In the genomic region with DNA sequence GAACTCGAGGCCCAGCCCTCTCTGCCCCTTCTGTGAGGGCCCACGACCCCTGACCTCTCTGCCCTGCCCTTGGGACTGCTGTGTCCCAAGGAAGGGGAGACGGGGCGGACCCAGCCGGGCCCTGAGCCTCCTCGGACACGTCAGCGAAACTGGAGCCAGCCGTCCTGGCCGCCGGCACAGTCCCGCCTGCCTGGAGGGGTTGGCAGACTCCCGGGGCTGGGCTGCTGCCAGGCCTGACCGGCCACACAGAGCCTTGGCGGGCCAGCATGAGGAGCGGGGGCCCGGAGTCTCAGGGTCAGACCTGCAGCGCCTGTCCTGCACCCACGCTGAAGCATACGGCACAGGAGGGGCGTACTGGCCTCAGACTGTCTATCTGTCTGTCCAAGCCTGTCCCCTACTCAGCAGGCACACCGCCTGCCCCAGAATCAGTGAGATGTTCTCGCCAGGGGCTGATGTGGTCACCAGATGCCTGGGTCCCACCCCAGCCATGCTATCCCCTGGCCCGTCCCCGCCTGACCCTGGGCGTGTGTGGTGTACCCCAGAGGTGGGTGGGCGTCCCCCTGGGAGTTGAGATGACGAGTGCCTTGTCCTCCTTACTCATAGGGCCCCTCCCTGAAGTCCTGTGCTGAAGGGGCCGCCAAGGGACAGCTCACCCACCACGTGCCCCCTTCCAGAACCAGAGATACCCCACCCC, we compare ENCODE assay signal across 10 cellular contexts. TPM values are rescaled to one million over a fixed set of nuclear protein-coding genes. Genes with fewer than 3 reads are reported as not detected.
DNase-seq lines count a peak whose midpoint lies in the region; ATAC-seq, FAIRE-seq and TF ChIP-seq lines count a peak whose summit lies in the region.
"Had no signal": no experiment of that assay in that cellular context is flagged by ENCODE, and none has a peak within 500 bp of the region (broad histone marks: within the 10 kb centered on the region; RNA-seq: fewer than 3 reads in every experiment).

No MANE protein-coding gene starts in this region.

- H3K4me1 ChIP-seq in Karpas-422 (ENCODE audit: low read length), result peaks cover 23% of the 10 kb centered on the region

- H2AFZ ChIP-seq in Karpas-422 (ENCODE audit: low read length), result no peak overlapping the region

- H3K4me3 ChIP-seq in skin epidermis, result peak overlapping the region in 1 of 7 experiments; percentile 5
- no peak overlapping the region for H3K4me3 ChIP-seq in Karpas-422 (ENCODE audit: low read length)

- intact Hi-C loops in left colon (cut with DNase I, micrococcal nuclease), result no loop called here

- H3K27me3 ChIP-seq in Karpas-422 (ENCODE audit: low read length), result no peaks in the 10 kb centered on the region

- H3K79me2 ChIP-seq in Karpas-422 (ENCODE audit: low read length), result no peaks in the 10 kb centered on the region

- peaks cover 55% of the 10 kb centered on the region for H4K20me1 ChIP-seq in Karpas-422 (ENCODE audit: insufficient read depth, low read depth, low read length)

- H3K4me2 ChIP-seq in Karpas-422 (ENCODE audit: low read depth, low read length, poor library complexity, severe bottlenecking), result no peak overlapping the region

- no peaks in the 10 kb centered on the region for H3K9me3 ChIP-seq in Karpas-422 (ENCODE audit: low read length)

- H3K9me2 ChIP-seq in Karpas-422 (replicated peaks; ENCODE audit: insufficient read depth, low read length), result no peaks in the 10 kb centered on the region

- FAIRE-seq in H54 (lab: Jason Lieb, UNC), result no peak

- no peak for TF ChIP-seq POLR2A in H54 (IDR thresholded peaks at IDR 0.05; ENCODE audit: low read depth, low read length)

- ATAC-seq in left colon, result no peak
- no peak for ATAC-seq in HG02763 (IDR thresholded peaks at IDR 0.05; ENCODE audit: unreplicated experiment)
- ATAC-seq: stimulated activated memory B cell treated with anti-CD40 and anti-IgM and Interleukin-4, amounts not matched to agents 10 μg/mL and 1 μg/mL and 100 μg/mL, for 72 hours had no signal

- no peaks in the 10 kb centered on the region; the same call in 1 of the 2 replicates for H3K36me3 ChIP-seq in Karpas-422 (ENCODE audit: insufficient read depth, low read length)
- H3K36me3 ChIP-seq: WERI-Rb-1 had no signal

- H3K27ac ChIP-seq in caudate nucleus (ENCODE audit: low read depth, low read length) (peak overlapping the region; percentile 30), skin epidermis (peak overlapping the region in 19 of 21 experiments; percentile 20 to 89 (median 79)), Karpas-422 (ENCODE audit: low read length) (no peak overlapping the region)
- H3K27ac ChIP-seq: WERI-Rb-1 had no signal

- no peak overlapping the region for H3K9ac ChIP-seq in Karpas-422 (ENCODE audit: low read length)

- peak; percentile 67 for DNase-seq in H54 (ENCODE audit: insufficient read length, low spot score)
- DNase-seq in caudate nucleus (lab: John Stamatoyannopoulos, UW), result peak in 60 of 61 donors; percentile 12 to 88 (median 68)
- peak; percentile 66 to 73 for DNase-seq in left colon
- no peak for DNase-seq in NCI-H1417 (lab: John Stamatoyannopoulos, UW)
- no peak for DNase-seq in Karpas-422
- DNase-seq in activated CD8-positive, alpha-beta memory T cell treated with anti-CD3 and anti-CD28 coated beads, Interleukin-2, amount 50 U/mL, for 4 hours, result no peak
- DNase-seq: WERI-Rb-1 had no signal

RNA-seq across cellular contexts. Expression of a gene that starts 4.6 kb away (rescaled TPM):
- total RNA-seq in left colon, result 1 to 10 TPM; 2.2 to 4.8 TPM
- 4.1 and 8.9 TPM in 2 replicates for total RNA-seq in Karpas-422 (2014; rRNA removed; shearing (Covaris generic); ENCODE audit: low replicate concordance)

RNA-seq across cellular contexts. Expression of a gene that starts 25.2 kb away (rescaled TPM):
- 10 to 100 TPM; 26.9 to 31.8 TPM for total RNA-seq in left colon
- 65.6 and 126 TPM in 2 replicates for total RNA-seq in Karpas-422 (2014; rRNA removed; shearing (Covaris generic); ENCODE audit: low replicate concordance)

RNA-seq across cellular contexts. Expression of a gene that starts 40.1 kb away (rescaled TPM):
- 10 to 100 TPM; 43.9 to 48.0 TPM for total RNA-seq in left colon
- 46.2 and 84.9 TPM in 2 replicates for total RNA-seq in Karpas-422 (2014; rRNA removed; shearing (Covaris generic); ENCODE audit: low replicate concordance)

RNA-seq across cellular contexts. Expression of a gene that starts 49.4 kb away (rescaled TPM):
- 10 to 100 TPM; 43.6 to 56.7 TPM for total RNA-seq in left colon
- 56.5 and 74.7 TPM in 2 replicates for total RNA-seq in Karpas-422 (2014; rRNA removed; shearing (Covaris generic); ENCODE audit: low replicate concordance)

Comparison
In these comparisons a context has a peak if more than half of its experiments do, and no peak if none do; other contexts are left out.
1. DNase-seq: peak in H54 (single experiment), caudate nucleus (60 of 61) and left colon (2 of 2); none in NCI-H1417 (0 of 3), Karpas-422 (single experiment) and activated CD8-positive, alpha-beta memory T cell treated with anti-CD3 and anti-CD28 coated beads, Interleukin-2, amount 50 U/mL, for 4 hours (single experiment).